In the genomic region with DNA sequence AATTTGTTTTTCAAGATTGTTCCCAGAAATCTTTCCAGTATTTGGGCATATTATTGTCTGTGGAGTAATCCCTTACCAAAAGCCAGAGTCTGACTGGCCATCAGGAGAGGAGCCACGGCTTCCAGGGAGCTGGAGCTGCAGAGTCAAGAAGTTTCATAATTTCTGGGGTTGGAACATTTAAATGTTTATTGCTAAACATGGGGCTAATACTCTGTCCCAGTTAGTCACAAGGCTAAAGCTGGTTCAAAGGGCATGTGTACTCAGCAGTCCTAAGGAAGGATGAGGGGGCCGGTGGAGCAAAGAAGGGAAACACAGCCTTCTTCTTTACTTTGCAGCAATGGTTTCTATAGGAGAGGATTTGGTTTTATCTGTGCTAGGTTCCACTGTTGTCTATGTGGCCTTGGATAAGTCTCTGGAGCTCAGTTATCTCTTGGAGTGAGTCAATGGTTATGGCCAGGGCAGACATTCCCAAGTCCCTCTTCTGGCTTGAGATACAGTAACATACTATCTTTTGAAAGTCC, we compare ENCODE assay signal across 10 cellular contexts. TPM values are rescaled to one million over a fixed set of nuclear protein-coding genes. Genes with fewer than 3 reads are reported as not detected.
DNase-seq lines count a peak whose midpoint lies in the region; ATAC-seq, FAIRE-seq and TF ChIP-seq lines count a peak whose summit lies in the region.
"Had no signal": no experiment of that assay in that cellular context is flagged by ENCODE, and none has a peak within 500 bp of the region (broad histone marks: within the 10 kb centered on the region; RNA-seq: fewer than 3 reads in every experiment).

No MANE protein-coding gene starts in this region.

- H3K27me3 ChIP-seq in K562 (ENCODE audit: control insufficient read depth in 2 of 2, insufficient read depth in 2 of 2, low read length in 2 of 2) = no peaks in the 10 kb centered on the region

- H3K79me2 ChIP-seq in K562 (ENCODE audit: control insufficient read depth, insufficient read depth, low read length) = no peaks in the 10 kb centered on the region

- H3K4me1 ChIP-seq in K562 (replicated peaks in 1 of 2; ENCODE audit: control insufficient read depth in 2 of 2, insufficient read depth in 2 of 2, low read length in 2 of 2) = peaks cover 0 to 5% of the 10 kb centered on the region in 2 experiments; a peak in 3 of 5 replicates

- peak; percentile 41 for DNase-seq in AG09319 (ENCODE audit: extremely low read depth, low read depth)
- DNase-seq in HFFc6 = no peak
- no peak for DNase-seq in K562 (ENCODE audit: extremely low read depth in 1 of 4, low spot score in 3 of 4)
- no peak for DNase-seq in memory B cell (ENCODE audit: low spot score in 2 of 2)
- DNase-seq in amygdala (lab: John Stamatoyannopoulos, UW) = no peak
- DNase-seq in NK-92 (lab: John Stamatoyannopoulos, UW; ENCODE audit: unreplicated experiment) = no peak
- DNase-seq: activated CD8-positive, alpha-beta memory T cell treated with anti-CD3 and anti-CD28 coated beads, Interleukin-2, amount 50 U/mL, for 48 hours; NCI-H1092 had no signal

- H3K36me3 ChIP-seq in K562 (ENCODE audit: control insufficient read depth, insufficient read depth, low read length) = peaks cover 24% of the 10 kb centered on the region

- FAIRE-seq in K562 (lab: Jason Lieb, UNC) = no peak

- no peaks in the 10 kb centered on the region for H4K20me1 ChIP-seq in K562 (replicated peaks; ENCODE audit: control insufficient read depth, insufficient read depth, low read length)

- H2AFZ ChIP-seq in K562 (ENCODE audit: low read depth, low read length) = no peak overlapping the region

- H3K27ac ChIP-seq in K562 (ENCODE audit: extremely low read depth, low read depth, low read length) = no peak overlapping the region

- H3K9me3 ChIP-seq in K562 (replicated peaks; ENCODE audit: control insufficient read depth, insufficient read depth, low read depth, low read length) = no peaks in the 10 kb centered on the region

- 47% methylated on average over 2 of the region's 2 CpGs for WGBS in K562 (ENCODE audit: insufficient coverage, low coverage, missing lambda C conversion rate)

- H3K4me3 Mint-ChIP-seq in HFFc6 (peak overlapping the region; percentile 64), memory B cell (no peak overlapping the region)

- no peaks in the 10 kb centered on the region for H3K9me1 ChIP-seq in K562 (ENCODE audit: control insufficient read depth, insufficient read depth, low read length)

- no peak for TF ChIP-seq CTCF in AG09319 (IDR thresholded peaks at IDR 0.05; ENCODE audit: low read depth, low read length)
- TF ChIP-seq CTCF in HFFc6 (IDR thresholded peaks at IDR 0.05) = no peak
- TF ChIP-seq CTCF in K562 (IDR thresholded peaks at IDR 0.05 in 2 of 3, conservative IDR thresholded peaks at IDR 0.05 in 1 of 3; ENCODE audit: insufficient read depth in 2 of 3, low read depth in 1 of 3, low read length in 3 of 3) = no peak

- intact Hi-C loops in K562 (cut with micrococcal nuclease) = no loop called here

- POLR2A ChIA-PET in K562 (lab: Yijun Ruan, JAX) = interaction anchor here (0.6 to 1.0 kb wide), 5 partner anchors 8 to 67 kb away, joined by 3 to 8 read pairs (median 3); no protein-coding TSS in a partner anchor

- no TSS peak for BruUV-seq in K562 (replicated peaks; lab: Mats Ljungman, UMichigan)

- H3K4me1 Mint-ChIP-seq in HFFc6 (ENCODE audit: low read depth) = peaks cover 70% of the 10 kb centered on the region
- peaks cover 47% of the 10 kb centered on the region for H3K4me1 Mint-ChIP-seq in memory B cell

- H3K27me3 Mint-ChIP-seq in HFFc6 (ENCODE audit: insufficient read depth) = peaks cover 2% of the 10 kb centered on the region; the same call in 1 of the 2 replicates
- no peaks in the 10 kb centered on the region for H3K27me3 Mint-ChIP-seq in memory B cell

- ATAC-seq in K562 (peak; percentile 15), memory B cell (ENCODE audit: low read depth) (no peak), GM18858 (IDR thresholded peaks at IDR 0.05; ENCODE audit: unreplicated experiment) (no peak), HG02610 (IDR thresholded peaks at IDR 0.05; ENCODE audit: unreplicated experiment) (no peak)

- H3K4me2 ChIP-seq in K562 (ENCODE audit: insufficient read depth, low read length) = no peak overlapping the region

- CTCF ChIA-PET in K562 (lab: Yijun Ruan, JAX; ENCODE audit: low intra/inter-chr PET ratio) = no interaction called here

- H3K9me3 Mint-ChIP-seq in HFFc6 (no peaks in the 10 kb centered on the region), memory B cell (peaks cover 1% of the 10 kb centered on the region)

- no peak overlapping the region for H3K4me3 ChIP-seq in K562

- no peak for TF ChIP-seq POLR2A in K562 (conservative IDR thresholded peaks at IDR 0.05)

- TF ChIP-seq RAD21 in K562 (CRISPR knock-in tag; conservative IDR thresholded peaks at IDR 0.05 in 1 of 2, IDR thresholded peaks at IDR 0.05 in 1 of 2) = no peak

- no peak overlapping the region for H3K9ac ChIP-seq in K562 (ENCODE audit: insufficient read depth in 1 of 2, low read depth in 2 of 2, low read length in 2 of 2)

- in situ Hi-C loops in K562 (cut with MboI) = no loop called here

- H3K27ac Mint-ChIP-seq in HFFc6 = peak overlapping the region; percentile 91
- peak overlapping the region; percentile 93 for H3K27ac Mint-ChIP-seq in memory B cell

- H3K36me3 Mint-ChIP-seq in HFFc6 (ENCODE audit: low read depth) = peaks cover 23% of the 10 kb centered on the region
- peaks cover 56% of the 10 kb centered on the region for H3K36me3 Mint-ChIP-seq in memory B cell

- no peak for TF ChIP-seq EP300 in K562 (IDR thresholded peaks at IDR 0.05; ENCODE audit: low read length)

RNA-seq across cellular contexts. Expression of gene DENND2D, which starts 9.5 kb away (rescaled TPM):
- total RNA-seq in HFFc6 (2021; fragmentation: NEBNext Ultra II Directional; extraction: Animal tissue kit (Norgen Biotek cat#: 25700)) = 1 to 10 TPM in 5 of 6 experiments, under 1 TPM in 1; 0.92 to 4.0 (median 3.7) TPM
- total RNA-seq in K562 (2011; cell fraction: chromatin; rRNA removed; ENCODE audit: low replicate concordance) = not detected in 2 replicates
- total RNA-seq in K562 (2011; cell fraction: nucleolus; rRNA removed) = not detected in 2 replicates
- not detected in 2 replicates for total RNA-seq in K562 (2011; cell fraction: nucleoplasm; rRNA removed)
- not detected in 2 replicates for total RNA-seq in K562 (2014; rRNA removed)
- total RNA-seq in K562 (2014; rRNA removed; fragmentation: Illumina TruSeq; extraction: Trizol) = not detected in 2 replicates
- total RNA-seq in K562 (2015; rRNA removed; fragmentation: Illumina TruSeq; extraction: Trizol) = 0.15 TPM in 1 of 2 replicates, not detected in the other
- 0.36 and 0.44 TPM in 2 replicates for total RNA-seq in K562 (2021)
- not detected in 2 replicates for polyA plus RNA-seq in K562 (2011; rRNA removed)
- polyA plus RNA-seq in K562 (2011; cell fraction: cytosol; rRNA removed) = 0.10 TPM in 1 of 2 replicates, not detected in the other
- polyA plus RNA-seq in K562 (2011; cell fraction: nucleus; rRNA removed) = not detected in 2 replicates
- polyA plus RNA-seq in K562 (2012) = 0.17 and 0.33 TPM in 2 replicates
- polyA plus RNA-seq in K562 (2014; fragmentation: Illumina TruSeq; extraction: Trizol) = 0.13 TPM in 1 of 2 replicates, not detected in the other
- under 1 TPM in 1 of 2 experiments, not detected in 1; 0.08 TPM for polyA plus RNA-seq in K562 (2014; fragmentation: Nextera tagmentation; extraction: Ambion mirVana)
- not detected in 2 replicates for polyA plus RNA-seq in K562 (2014; rRNA removed)
- 0.11 TPM in 1 of 2 replicates, not detected in the other for polyA minus RNA-seq in K562 (2011; rRNA and poly(A)+ RNA removed)
- not detected in 2 replicates for polyA minus RNA-seq in K562 (2011; cell fraction: cytosol; rRNA and poly(A)+ RNA removed)
- polyA minus RNA-seq in K562 (2011; cell fraction: nucleus; rRNA and poly(A)+ RNA removed) = 0.13 TPM in 1 of 2 replicates, not detected in the other

RNA-seq across cellular contexts. Expression of gene CHI3L2, which starts 36.5 kb away (rescaled TPM):
- under 1 TPM in 3 of 6 experiments, not detected in 3; 0.35 to 0.64 (median 0.57) TPM for total RNA-seq in HFFc6 (2021; fragmentation: NEBNext Ultra II Directional; extraction: Animal tissue kit (Norgen Biotek cat#: 25700))
- not detected in 2 replicates for total RNA-seq in K562 (2011; cell fraction: chromatin; rRNA removed; ENCODE audit: low replicate concordance)
- not detected in 2 replicates for total RNA-seq in K562 (2011; cell fraction: nucleolus; rRNA removed)
- total RNA-seq in K562 (2011; cell fraction: nucleoplasm; rRNA removed) = not detected in 2 replicates
- total RNA-seq in K562 (2014; rRNA removed) (not detected in 2 replicates), K562 (2014; rRNA removed; fragmentation: Illumina TruSeq; extraction: Trizol) (not detected in 2 replicates), K562 (2015; rRNA removed; fragmentation: Illumina TruSeq; extraction: Trizol) (0.07 TPM in 1 of 2 replicates, not detected in the other), K562 (2021) (0.27 TPM in 1 of 2 replicates, not detected in the other)
- polyA plus RNA-seq in K562 (2011; rRNA removed) (0.05 and 0.15 TPM in 2 replicates), K562 (2014; fragmentation: Illumina TruSeq; extraction: Trizol) (not detected in 2 replicates), K562 (2014; fragmentation: Nextera tagmentation; extraction: Ambion mirVana) (not detected), K562 (2014; rRNA removed) (0.22 TPM in 1 of 2 replicates, not detected in the other)
- polyA plus RNA-seq in K562 (2011; cell fraction: cytosol; rRNA removed) = 0.19 TPM in 1 of 2 replicates, not detected in the other
- not detected in 2 replicates for polyA plus RNA-seq in K562 (2011; cell fraction: nucleus; rRNA removed)
- polyA plus RNA-seq in K562 (2012) = 0.12 and 0.15 TPM in 2 replicates
- polyA minus RNA-seq in K562 (2011; rRNA and poly(A)+ RNA removed) = not detected in 2 replicates
- not detected in 2 replicates for polyA minus RNA-seq in K562 (2011; cell fraction: cytosol; rRNA and poly(A)+ RNA removed)
- not detected in 2 replicates for polyA minus RNA-seq in K562 (2011; cell fraction: nucleus; rRNA and poly(A)+ RNA removed)

RNA-seq across cellular contexts. Expression of gene CEPT1, which starts 51.0 kb away (rescaled TPM):
- 10 to 100 TPM; 26.5 to 38.9 (median 33.5) TPM for total RNA-seq in HFFc6 (2021; fragmentation: NEBNext Ultra II Directional; extraction: Animal tissue kit (Norgen Biotek cat#: 25700))
- 77.6 and 152 TPM in 2 replicates for total RNA-seq in K562 (2011; cell fraction: chromatin; rRNA removed; ENCODE audit: low replicate concordance)
- 38.0 and 48.8 TPM in 2 replicates for total RNA-seq in K562 (2011; cell fraction: nucleolus; rRNA removed)
- total RNA-seq in K562 (2011; cell fraction: nucleoplasm; rRNA removed) = 77.7 and 110 TPM in 2 replicates
- total RNA-seq in K562 (2014; rRNA removed) (24.4 and 25.1 TPM in 2 replicates), K562 (2014; rRNA removed; fragmentation: Illumina TruSeq; extraction: Trizol) (52.7 and 54.1 TPM in 2 replicates), K562 (2015; rRNA removed; fragmentation: Illumina TruSeq; extraction: Trizol) (42.3 and 47.6 TPM in 2 replicates), K562 (2021) (35.5 and 45.7 TPM in 2 replicates)
- polyA plus RNA-seq in K562 (2011; rRNA removed) (72.6 and 73.9 TPM in 2 replicates), K562 (2014; fragmentation: Illumina TruSeq; extraction: Trizol) (30.9 and 42.4 TPM in 2 replicates), K562 (2014; fragmentation: Nextera tagmentation; extraction: Ambion mirVana) (10 to 100 TPM; 39.1 to 46.4 TPM), K562 (2014; rRNA removed) (28.0 and 33.1 TPM in 2 replicates)
- polyA plus RNA-seq in K562 (2011; cell fraction: cytosol; rRNA removed) = 17.1 and 37.5 TPM in 2 replicates
- polyA plus RNA-seq in K562 (2011; cell fraction: nucleus; rRNA removed) = 34.6 and 56.8 TPM in 2 replicates
- polyA plus RNA-seq in K562 (2012) = 24.2 and 25.2 TPM in 2 replicates
- polyA minus RNA-seq in K562 (2011; rRNA and poly(A)+ RNA removed) = 86.2 and 109 TPM in 2 replicates
- polyA minus RNA-seq in K562 (2011; cell fraction: cytosol; rRNA and poly(A)+ RNA removed) = 21.6 and 23.8 TPM in 2 replicates
- polyA minus RNA-seq in K562 (2011; cell fraction: nucleus; rRNA and poly(A)+ RNA removed) = 34.6 and 56.8 TPM in 2 replicates

RNA-seq across cellular contexts. Expression of gene DRAM2, which starts 51.1 kb away (rescaled TPM):
- 10 to 100 TPM; 23.6 to 32.0 (median 28.9) TPM for total RNA-seq in HFFc6 (2021; fragmentation: NEBNext Ultra II Directional; extraction: Animal tissue kit (Norgen Biotek cat#: 25700))
- 55.1 and 79.4 TPM in 2 replicates for total RNA-seq in K562 (2011; cell fraction: chromatin; rRNA removed; ENCODE audit: low replicate concordance)
- 47.5 and 52.1 TPM in 2 replicates for total RNA-seq in K562 (2011; cell fraction: nucleolus; rRNA removed)
- total RNA-seq in K562 (2011; cell fraction: nucleoplasm; rRNA removed) = 96.9 and 112 TPM in 2 replicates
- 29.0 and 38.2 TPM in 2 replicates for total RNA-seq in K562 (2014; rRNA removed)
- total RNA-seq in K562 (2014; rRNA removed; fragmentation: Illumina TruSeq; extraction: Trizol) = 53.5 and 56.8 TPM in 2 replicates
- total RNA-seq in K562 (2015; rRNA removed; fragmentation: Illumina TruSeq; extraction: Trizol) = 43.3 and 44.1 TPM in 2 replicates
- total RNA-seq in K562 (2021) = 35.9 and 41.9 TPM in 2 replicates
- 158 and 161 TPM in 2 replicates for polyA plus RNA-seq in K562 (2011; rRNA removed)
- 38.2 and 103 TPM in 2 replicates for polyA plus RNA-seq in K562 (2011; cell fraction: cytosol; rRNA removed)
- 81.1 and 121 TPM in 2 replicates for polyA plus RNA-seq in K562 (2011; cell fraction: nucleus; rRNA removed)
- 36.3 and 87.9 TPM in 2 replicates for polyA plus RNA-seq in K562 (2012)
- polyA plus RNA-seq in K562 (2014; fragmentation: Illumina TruSeq; extraction: Trizol) = 67.4 and 77.7 TPM in 2 replicates
- polyA plus RNA-seq in K562 (2014; fragmentation: Nextera tagmentation; extraction: Ambion mirVana) = 100 to 1,000 TPM in 1 of 2 experiments, 10 to 100 TPM in 1; 93.4 to 101 TPM
- polyA plus RNA-seq in K562 (2014; rRNA removed) = 46.4 and 60.2 TPM in 2 replicates
- polyA minus RNA-seq in K562 (2011; rRNA and poly(A)+ RNA removed) = 92.2 and 94.6 TPM in 2 replicates
- polyA minus RNA-seq in K562 (2011; cell fraction: cytosol; rRNA and poly(A)+ RNA removed) = 27.1 and 32.8 TPM in 2 replicates
- 19.8 and 33.9 TPM in 2 replicates for polyA minus RNA-seq in K562 (2011; cell fraction: nucleus; rRNA and poly(A)+ RNA removed)
